1 cellular context compared by ENCODE assay signal in genomic region chr20:37823276-37823980, GRCh38.
TF ChIP-seq lines count a peak whose summit lies in the region.

No MANE protein-coding gene starts in this region.

TF ChIP-seq in WTC11, 78 proteins besides CTCF, POLR2A, EP300 and RAD21 (continued from another document):
- TF ChIP-seq, protein P1, sequence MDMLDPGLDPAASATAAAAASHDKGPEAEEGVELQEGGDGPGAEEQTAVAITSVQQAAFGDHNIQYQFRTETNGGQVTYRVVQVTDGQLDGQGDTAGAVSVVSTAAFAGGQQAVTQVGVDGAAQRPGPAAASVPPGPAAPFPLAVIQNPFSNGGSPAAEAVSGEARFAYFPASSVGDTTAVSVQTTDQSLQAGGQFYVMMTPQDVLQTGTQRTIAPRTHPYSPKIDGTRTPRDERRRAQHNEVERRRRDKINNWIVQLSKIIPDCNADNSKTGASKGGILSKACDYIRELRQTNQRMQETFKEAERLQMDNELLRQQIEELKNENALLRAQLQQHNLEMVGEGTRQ (CRISPR knock-in tag; IDR thresholded peaks at IDR 0.05), result no peak
- TF ChIP-seq ZNF425 (CRISPR knock-in tag; conservative IDR thresholded peaks at IDR 0.05), result no peak
- no peak for TF ChIP-seq CREM (CRISPR knock-in tag; IDR thresholded peaks at IDR 0.05)
- TF ChIP-seq, protein P2, sequence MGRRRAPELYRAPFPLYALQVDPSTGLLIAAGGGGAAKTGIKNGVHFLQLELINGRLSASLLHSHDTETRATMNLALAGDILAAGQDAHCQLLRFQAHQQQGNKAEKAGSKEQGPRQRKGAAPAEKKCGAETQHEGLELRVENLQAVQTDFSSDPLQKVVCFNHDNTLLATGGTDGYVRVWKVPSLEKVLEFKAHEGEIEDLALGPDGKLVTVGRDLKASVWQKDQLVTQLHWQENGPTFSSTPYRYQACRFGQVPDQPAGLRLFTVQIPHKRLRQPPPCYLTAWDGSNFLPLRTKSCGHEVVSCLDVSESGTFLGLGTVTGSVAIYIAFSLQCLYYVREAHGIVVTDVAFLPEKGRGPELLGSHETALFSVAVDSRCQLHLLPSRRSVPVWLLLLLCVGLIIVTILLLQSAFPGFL (CRISPR knock-in tag; IDR thresholded peaks at IDR 0.05; ENCODE audit: borderline replicate concordance), result no peak
- no peak for TF ChIP-seq ZNF219 (CRISPR knock-in tag; IDR thresholded peaks at IDR 0.05; ENCODE audit: borderline replicate concordance)
- TF ChIP-seq SMAD3 (CRISPR knock-in tag; IDR thresholded peaks at IDR 0.05; ENCODE audit: borderline replicate concordance), result no peak
- no peak for TF ChIP-seq HMGA2 (CRISPR knock-in tag; IDR thresholded peaks at IDR 0.05)
- no peak for TF ChIP-seq NR1H2 (CRISPR knock-in tag; IDR thresholded peaks at IDR 0.05)
